Comparison of ENCODE assay signal across 13 cellular contexts in the genomic region with DNA sequence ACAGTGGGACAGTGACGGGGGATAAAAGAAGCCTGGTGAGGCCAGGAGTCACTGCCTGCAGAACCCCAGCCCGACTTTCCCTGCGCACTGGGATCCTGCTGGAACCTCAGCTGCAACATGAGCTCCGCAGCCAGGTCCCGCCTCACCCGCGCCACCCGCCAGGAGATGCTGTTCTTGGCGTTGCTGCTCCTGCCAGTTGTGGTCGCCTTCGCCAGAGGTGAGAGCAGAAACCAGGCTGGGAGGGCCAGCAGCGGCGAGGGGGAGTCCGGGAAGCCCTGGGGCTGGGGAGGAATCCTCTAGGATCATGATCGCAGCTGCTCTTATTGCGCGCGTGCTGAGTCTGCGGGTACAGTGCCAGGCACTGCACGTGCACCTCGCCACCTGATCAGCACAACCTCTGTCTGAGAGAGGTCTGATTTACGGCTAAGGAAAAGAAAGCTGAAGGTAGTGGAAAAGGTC. TPM values are rescaled to one million over a fixed set of nuclear protein-coding genes. Genes with fewer than 3 reads are reported as not detected.
DNase-seq lines count a peak whose midpoint lies in the region; ATAC-seq and TF ChIP-seq lines count a peak whose summit lies in the region.
"Had no signal": no experiment of that assay in that cellular context is flagged by ENCODE, and none has a peak within 500 bp of the region (broad histone marks: within the 10 kb centered on the region; RNA-seq: fewer than 3 reads in every experiment).

TSS of gene PF4V1 (plus strand) at position 51 of the 459 bp plus-strand sequence. CDS start at position 118, 67 bp downstream.

- no peak for TF ChIP-seq CTCF in testis (IDR thresholded peaks at IDR 0.05)

- peaks cover 0 to 3% of the 10 kb centered on the region in 2 donors for H3K27me3 ChIP-seq in duodenal mucosa (ENCODE audit: control insufficient read depth in 1 of 2, insufficient read depth in 2 of 2, low read length in 2 of 2)
- no peaks in the 10 kb centered on the region for H3K27me3 ChIP-seq in testis

- H3K27ac ChIP-seq in duodenal mucosa (ENCODE audit: low read depth, low read length) (no peak within 1 kb of the TSS), testis (no peak within 1 kb of the TSS)
- H3K27ac ChIP-seq: 22Rv1 had no signal

- no peak within 1 kb of the TSS for H3K9ac ChIP-seq in duodenal mucosa (ENCODE audit: low read depth in 1 of 2, low read length in 2 of 2)

- WGBS in testis, 2 donors = 6 to 21% methylated on average over 8 to 22 of the region's 22 CpGs

- H3K4me3 ChIP-seq in duodenal mucosa (ENCODE audit: low read depth in 1 of 2, low read length in 2 of 2) = peak within 1 kb of the TSS; percentile 44 to 48
- no peak within 1 kb of the TSS for H3K4me3 ChIP-seq in testis

- intact Hi-C loops in testis (cut with DNase I; ENCODE audit: low total_unique reads) = no loop called here

- H3K36me3 ChIP-seq in duodenal mucosa (ENCODE audit: control insufficient read depth in 1 of 2, insufficient read depth in 2 of 2, low read length in 2 of 2) = no peaks in the 10 kb centered on the region
- H3K36me3 ChIP-seq in testis (ENCODE audit: low read depth, missing control alignments) = no peaks in the 10 kb centered on the region

- H3K4me1 ChIP-seq in duodenal mucosa (ENCODE audit: control insufficient read depth in 1 of 2, insufficient read depth in 2 of 2, low read length in 2 of 2) = peaks cover 6 to 8% of the 10 kb centered on the region in 2 donors
- H3K4me1 ChIP-seq in testis = no peaks in the 10 kb centered on the region

- H3K9me3 ChIP-seq in duodenal mucosa (ENCODE audit: control insufficient read depth in 1 of 2, low read length in 2 of 2) (no peaks in the 10 kb centered on the region), testis (no peaks in the 10 kb centered on the region)

- no peak for TF ChIP-seq POLR2A in testis (IDR thresholded peaks at IDR 0.05)

- ATAC-seq in left lobe of liver (peak; percentile 68), HG03139 (IDR thresholded peaks at IDR 0.05; ENCODE audit: unreplicated experiment) (no peak), GM21825 (IDR thresholded peaks at IDR 0.05; ENCODE audit: unreplicated experiment) (no peak)

- DNase-seq in DMS53 (lab: John Stamatoyannopoulos, UW) = peak; percentile 70
- DNase-seq in DMS53 treated with DMSO at 0.1 percent for 48 hours (lab: John Stamatoyannopoulos, UW; ENCODE audit: unreplicated experiment) = no peak
- DNase-seq in left lobe of liver (ENCODE audit: low spot score) = no peak
- DNase-seq in testis = peak; percentile 18
- DNase-seq in NCI-H1694 treated with DMSO at 0.1 percent for 48 hours (lab: John Stamatoyannopoulos, UW) = no peak
- DNase-seq: activated CD8-positive, alpha-beta memory T cell treated with anti-CD3 and anti-CD28 coated beads for 24 hours; hippocampal formation; NCI-H510A; T-helper 1 cell had no signal

RNA-seq across cellular contexts. Expression of gene PF4V1, which starts in this region (rescaled TPM):
- total RNA-seq in left lobe of liver (not detected), testis (not detected)
- not detected for polyA plus RNA-seq in testis (ENCODE audit: insufficient read depth, low read depth, low replicate concordance)

Comparison
In these comparisons a context has a peak if more than half of its experiments do, and no peak if none do; other contexts are left out.
1. Peak in ATAC-seq in left lobe of liver; RNA of the gene not detected or under 1 TPM.
2. Peak in DNase-seq in testis; RNA of the gene not detected or under 1 TPM.
3. H3K4me3 ChIP-seq: peak in duodenal mucosa (2 of 2); none in testis (0 of 2).